In genomic region chr20:57594092-57594911, GRCh38 we compare ENCODE assay signal across 8 cellular contexts. TPM values are rescaled to one million over a fixed set of nuclear protein-coding genes. Genes with fewer than 3 reads are reported as not detected.
A peak's percentile ranks its signal among the peaks of the same experiment; 100 is the strongest.
DNase-seq lines count a peak whose midpoint lies in the region; ATAC-seq and TF ChIP-seq lines count a peak whose summit lies in the region.

No MANE protein-coding gene starts in this region.

- H3K27ac ChIP-seq in OCI-LY1 (ENCODE audit: low read depth, low read length, poor library complexity, severe bottlenecking), result no peak overlapping the region

- peaks cover 4% of the 10 kb centered on the region; the same call in 1 of the 2 replicates for H3K27me3 ChIP-seq in OCI-LY1 (ENCODE audit: insufficient read depth, low read length)

- H3K4me3 ChIP-seq in GM12875 (ENCODE audit: low read depth, low read length) (no peak overlapping the region), OCI-LY1 (ENCODE audit: low read depth, low read length, poor library complexity, severe bottlenecking) (no peak overlapping the region)

- ATAC-seq in HG02610 (IDR thresholded peaks at IDR 0.05; ENCODE audit: unreplicated experiment), result no peak

- peaks cover 2% of the 10 kb centered on the region for H3K27me3 Mint-ChIP-seq in glutamatergic neuron (ENCODE audit: unreplicated experiment)

- no peaks in the 10 kb centered on the region for H3K79me2 ChIP-seq in OCI-LY1 (ENCODE audit: insufficient read depth, low read length)

- H3K4me1 Mint-ChIP-seq in glutamatergic neuron (ENCODE audit: low read depth, unreplicated experiment), result peaks cover 6% of the 10 kb centered on the region

- no peaks in the 10 kb centered on the region for H4K20me1 ChIP-seq in OCI-LY1 (ENCODE audit: insufficient read depth, low read length)

- TF ChIP-seq CTCF in GM12875 (IDR thresholded peaks at IDR 0.05; ENCODE audit: borderline replicate concordance, insufficient read depth, low read depth, low read length), result peak; percentile 73
- peak; percentile 86 for TF ChIP-seq CTCF in OCI-LY1 (IDR thresholded peaks at IDR 0.05; ENCODE audit: low read length)
- peak; percentile 94 for TF ChIP-seq CTCF in glutamatergic neuron (IDR thresholded peaks at IDR 0.05; ENCODE audit: partially characterized antibody, unreplicated experiment)

- H3K9ac ChIP-seq in OCI-LY1 (ENCODE audit: low read length), result no peak overlapping the region

- H3K27ac Mint-ChIP-seq in glutamatergic neuron (ENCODE audit: unreplicated experiment), result no peak overlapping the region

- H3F3A ChIP-seq in OCI-LY1 (ENCODE audit: insufficient read depth, low read length), result no peaks in the 10 kb centered on the region

- H3K36me3 ChIP-seq in OCI-LY1 (ENCODE audit: insufficient read depth, low read length), result no peaks in the 10 kb centered on the region

- in situ Hi-C loops in ACHN (cut with HindIII; ENCODE audit: low pct_ligation_motif_present, low pct_unique_long_range_greater_than_20kb, low sequenced_read_pairs), result no loop called here

- H3K4me1 ChIP-seq in OCI-LY1 (ENCODE audit: insufficient read depth, low read length, severe bottlenecking), result peaks cover 7% of the 10 kb centered on the region

- DNase-seq in ACHN (peak; percentile 26), glutamatergic neuron (peak; percentile 80), cerebellar nuclear complex (lab: John Stamatoyannopoulos, UW) (no peak)
- DNase-seq in activated effector memory CD4-positive, alpha-beta T cell treated with anti-CD3 and anti-CD28 coated beads, Interleukin-2, amount 50 U/mL, for 16 hours, result peak; percentile 82
- DNase-seq in stimulated activated CD4-positive, alpha-beta T cell treated with anti-CD3 and anti-CD28 coated beads, Interleukin-12 subunit alpha, Interleukin-12 subunit beta, amount 100 ng/mL, for 48 hours (ENCODE audit: low read depth in 2 of 3, low spot score in 1 of 3), result peak; percentile 19 to 45 (median 45)

- no peaks in the 10 kb centered on the region for H3K9me2 ChIP-seq in OCI-LY1 (ENCODE audit: low read depth, low read length)

- no peak overlapping the region for H3K4me2 ChIP-seq in OCI-LY1 (ENCODE audit: low read length)

- no peaks in the 10 kb centered on the region for H3K9me3 Mint-ChIP-seq in glutamatergic neuron (ENCODE audit: unreplicated experiment)

- no peak overlapping the region for H2AFZ ChIP-seq in OCI-LY1 (ENCODE audit: low read length)

- H3K4me3 Mint-ChIP-seq in glutamatergic neuron (ENCODE audit: unreplicated experiment), result no peak overlapping the region

- H3K9me3 ChIP-seq in OCI-LY1 (ENCODE audit: low read length), result no peaks in the 10 kb centered on the region

- no peaks in the 10 kb centered on the region for H3K36me3 Mint-ChIP-seq in glutamatergic neuron (ENCODE audit: unreplicated experiment)

RNA-seq across cellular contexts. Expression of gene ZBP1, which starts 25.9 kb away (rescaled TPM):
- not detected for total RNA-seq in glutamatergic neuron (ENCODE audit: unreplicated experiment)

RNA-seq across cellular contexts. Expression of gene PCK1, which starts 33.4 kb away (rescaled TPM):
- not detected for total RNA-seq in glutamatergic neuron (ENCODE audit: unreplicated experiment)

Comparison
In these comparisons a context has a peak if more than half of its experiments do, and no peak if none do; other contexts are left out.
1. DNase-seq: peak in ACHN (single experiment), activated effector memory CD4-positive, alpha-beta T cell treated with anti-CD3 and anti-CD28 coated beads, Interleukin-2, amount 50 U/mL, for 16 hours (single experiment), glutamatergic neuron (single experiment) and stimulated activated CD4-positive, alpha-beta T cell treated with anti-CD3 and anti-CD28 coated beads, Interleukin-12 subunit alpha, Interleukin-12 subunit beta, amount 100 ng/mL, for 48 hours (3 of 3); none in cerebellar nuclear complex (0 of 2).
2. Peak in every context shown above with its lines, with median percentiles within 50 percentile points of each other: CTCF ChIP-seq.